ENCODE assay signal across 11 cellular contexts in the genomic region with DNA sequence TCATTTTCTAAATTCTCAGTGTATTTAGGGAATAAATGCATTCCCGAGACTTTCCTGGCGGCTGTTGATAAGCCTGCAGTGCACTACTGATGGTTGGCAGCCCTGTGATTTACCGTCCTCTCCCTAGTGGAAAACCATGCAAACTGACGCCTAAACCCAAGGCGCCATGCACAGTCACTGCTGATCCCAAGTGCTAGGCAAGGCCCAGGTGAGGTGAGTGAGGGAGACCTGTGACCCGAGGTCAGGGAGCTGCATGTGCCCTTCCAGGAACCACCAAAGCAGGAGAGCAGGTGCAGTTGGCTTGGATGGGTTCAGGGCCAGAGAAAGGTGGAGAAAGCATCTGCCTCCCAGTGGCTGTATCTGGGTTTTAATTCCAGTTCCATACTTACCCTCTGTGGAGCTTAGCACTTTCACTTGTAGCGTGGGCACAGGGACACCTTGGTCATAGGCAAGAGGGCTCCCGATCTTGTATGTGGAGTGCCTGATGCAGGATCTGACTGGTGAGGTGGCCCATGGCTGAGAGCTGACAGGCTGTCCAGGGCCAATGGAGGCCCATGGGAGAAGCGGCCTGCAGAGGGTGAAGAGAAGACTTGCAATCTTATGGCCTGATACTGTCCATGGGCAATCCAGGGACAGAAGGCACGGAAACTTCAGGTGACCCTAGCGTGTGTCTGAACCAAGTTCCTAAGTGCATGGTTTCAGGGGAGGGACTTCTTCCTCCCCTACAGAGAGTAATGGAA.
"Had no signal": no experiment of that assay in that cellular context is flagged by ENCODE, and none has a peak within 500 bp of the region (broad histone marks: within the 10 kb centered on the region; RNA-seq: fewer than 3 reads in every experiment).

No MANE protein-coding gene starts in this region.

- DNase-seq: activated CD4-positive, alpha-beta memory T cell treated with anti-CD3 and anti-CD28 coated beads for 36 hours; amniotic stem cell; body of pancreas; erythroblast; hypothalamus; lower lobe of right lung; naive thymus-derived CD8-positive, alpha-beta T cell; sigmoid colon; stimulated activated CD4-positive, alpha-beta T cell treated with anti-CD3 and anti-CD28 coated beads, Interleukin-12 subunit alpha, Interleukin-12 subunit beta, amount 100 ng/mL, for 4 hours; stimulated activated naive CD8-positive, alpha-beta T cell treated with anti-CD3 and anti-CD28 coated beads, Interleukin-15, Interleukin-2, amounts not matched to agents 100 U/mL and 50 U/mL, for 24 hours; T-helper 9 cell had no signal

- H3K27me3 ChIP-seq: body of pancreas, sigmoid colon had no signal

- H3K27ac ChIP-seq: lower lobe of right lung, sigmoid colon had no signal

- H3K9me3 ChIP-seq: body of pancreas, lower lobe of right lung, sigmoid colon had no signal

- H3K36me3 ChIP-seq: lower lobe of right lung, sigmoid colon had no signal

- H3K4me3 ChIP-seq: body of pancreas, lower lobe of right lung, sigmoid colon had no signal
